Comparison of ENCODE assay signal across 7 cellular contexts in genomic region chr7:39833180-39833788, GRCh38.
DNase-seq lines count a peak whose midpoint lies in the region; ATAC-seq and TF ChIP-seq lines count a peak whose summit lies in the region.
"Not testable (repeated sequence)": the region's sequence is repeated elsewhere in the genome, so short reads cannot be mapped to it uniquely, and the experiment has no call there.

No MANE protein-coding gene starts in this region.

- ATAC-seq in GM18502 (IDR thresholded peaks at IDR 0.05; ENCODE audit: poor library complexity, unreplicated experiment) (peak; percentile 71), gastrocnemius medialis (peak; percentile 47 to 76)
- ATAC-seq in activated T-cell treated with anti-CD3 and anti-CD28 coated beads, Interleukin-2, amount 50 U/mL, for 4 hours: peak; percentile 87 to 88

- TF ChIP-seq CTCF in LNCaP clone FGC (IDR thresholded peaks at IDR 0.05; ENCODE audit: control insufficient read depth, extremely low read depth, insufficient read depth) (peak; percentile 0; the same call in 1 of the 2 replicates), endodermal cell (conservative IDR thresholded peaks at IDR 0.05) (peak; percentile 36)
- TF ChIP-seq CTCF in RWPE1 (conservative IDR thresholded peaks at IDR 0.05; ENCODE audit: low read depth); gastrocnemius medialis (IDR thresholded peaks at IDR 0.05 in 4 of 5, conservative IDR thresholded peaks at IDR 0.05 in 1 of 5): not testable (repeated sequence)

- TF ChIP-seq POLR2A in gastrocnemius medialis (IDR thresholded peaks at IDR 0.05): not testable (repeated sequence)

- peaks cover 46% of the 10 kb centered on the region for H3K27me3 ChIP-seq in endodermal cell (ENCODE audit: control insufficient read depth, insufficient read depth, low read length, poor library complexity, severe bottlenecking)
- H3K27me3 ChIP-seq in gastrocnemius medialis: not testable (repeated sequence)

- H3K9me3 Mint-ChIP-seq in activated T-cell treated with anti-CD3 and anti-CD28 coated beads, Interleukin-2, amount 50 U/mL, for 4 hours; endodermal cell: not testable (repeated sequence)

- H3K4me1 Mint-ChIP-seq in activated T-cell treated with anti-CD3 and anti-CD28 coated beads, Interleukin-2, amount 50 U/mL, for 4 hours (ENCODE audit: low read depth): not testable (repeated sequence)
- peaks cover 17% of the 10 kb centered on the region for H3K4me1 Mint-ChIP-seq in endodermal cell

- not testable (repeated sequence) for H3K9ac ChIP-seq in endodermal cell (ENCODE audit: extremely low read depth, low read length, poor library complexity, severe bottlenecking)

- intact Hi-C loops in gastrocnemius medialis (cut with DNase I; ENCODE audit: low total_unique reads): not testable (repeated sequence)

- peaks cover 56% of the 10 kb centered on the region for H3K27me3 Mint-ChIP-seq in activated T-cell treated with anti-CD3 and anti-CD28 coated beads, Interleukin-2, amount 50 U/mL, for 4 hours (ENCODE audit: low read depth)
- H3K27me3 Mint-ChIP-seq in endodermal cell (ENCODE audit: insufficient read depth): peaks cover 51% of the 10 kb centered on the region

- H3K4me1 ChIP-seq in endodermal cell (ENCODE audit: control insufficient read depth, insufficient read depth, low read length); gastrocnemius medialis: not testable (repeated sequence)

- H3K4me3 ChIP-seq in LNCaP clone FGC (ENCODE audit: low read depth, low read length) (peak overlapping the region; percentile 41), endodermal cell (ENCODE audit: low read length) (peak overlapping the region; percentile 76), gastrocnemius medialis (peak overlapping the region; percentile 50 to 58 (median 54))

- H3K36me3 ChIP-seq in endodermal cell (ENCODE audit: control insufficient read depth, insufficient read depth, low read length); gastrocnemius medialis: not testable (repeated sequence)

- H3K27ac Mint-ChIP-seq in endodermal cell: not testable (repeated sequence)

- H3K27ac ChIP-seq in RWPE1; endodermal cell (ENCODE audit: low read depth, low read length); gastrocnemius medialis: not testable (repeated sequence)

- CTCF ChIA-PET in RWPE1 (lab: Yijun Ruan, JAX): interaction anchor here (0.6 to 1.4 kb wide), 3 partner anchors 13 to 219 kb away, joined by 3 to 5 read pairs (median 3); no protein-coding TSS in a partner anchor

- POLR2A ChIA-PET in RWPE1 (lab: Yijun Ruan, JAX; ENCODE audit: low non-redundant PET): not testable (repeated sequence)

- DNase-seq in LNCaP clone FGC (ENCODE audit: low read depth); gastrocnemius medialis: not testable (repeated sequence)
- DNase-seq in RWPE1 (ENCODE audit: low spot score) (peak; percentile 27), endodermal cell (peak; percentile 91), kidney tubule cell (ENCODE audit: low spot score) (peak; percentile 39)
- peak; percentile 16 for DNase-seq in activated T-cell treated with anti-CD3 and anti-CD28 coated beads, Interleukin-2, amount 50 U/mL, for 4 hours

- H3K36me3 Mint-ChIP-seq in activated T-cell treated with anti-CD3 and anti-CD28 coated beads, Interleukin-2, amount 50 U/mL, for 4 hours (ENCODE audit: insufficient read depth); endodermal cell (ENCODE audit: low read depth): not testable (repeated sequence)

- WGBS in endodermal cell (ENCODE audit: insufficient coverage in 1 of 2, insufficient read length in 1 of 2), 2 experiments: 0 to 3% methylated on average over 13 to 71 of the region's 71 CpGs

- peak overlapping the region; percentile 49 for H3K4me3 Mint-ChIP-seq in activated T-cell treated with anti-CD3 and anti-CD28 coated beads, Interleukin-2, amount 50 U/mL, for 4 hours
- peak overlapping the region; percentile 69 for H3K4me3 Mint-ChIP-seq in endodermal cell

- in situ Hi-C loops in gastrocnemius medialis (cut with MboI; ENCODE audit: low sequenced_read_pairs in 4 of 4): not testable (repeated sequence)

- not testable (repeated sequence) for H3K9me3 ChIP-seq in endodermal cell (ENCODE audit: control insufficient read depth, low read length); gastrocnemius medialis
